ENCODE assay signal across 32 cellular contexts in the genomic region with DNA sequence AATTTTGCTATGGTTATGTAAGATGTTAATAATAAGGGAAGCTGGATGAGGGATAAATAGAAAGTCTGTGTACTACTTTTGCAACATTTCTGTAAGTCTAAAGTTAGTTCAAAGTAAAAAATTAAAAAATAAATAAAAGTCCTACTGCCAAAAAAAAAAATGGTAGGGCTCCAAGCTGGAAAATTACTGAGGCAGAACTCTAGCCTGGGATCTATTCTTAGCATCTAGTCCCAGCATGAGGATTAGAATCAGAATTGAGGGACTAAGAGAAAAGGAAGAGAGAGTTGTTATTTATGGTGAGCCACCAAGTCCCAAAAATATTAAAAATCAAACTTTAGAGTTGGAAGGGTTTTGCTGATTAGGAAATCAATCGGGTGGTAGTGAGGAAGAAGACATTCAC.
A peak's percentile ranks its signal among the peaks of the same experiment; 100 is the strongest.
DNase-seq lines count a peak whose midpoint lies in the region; ATAC-seq, FAIRE-seq and TF ChIP-seq lines count a peak whose summit lies in the region.
"Had no signal": no experiment of that assay in that cellular context is flagged by ENCODE, and none has a peak within 500 bp of the region (broad histone marks: within the 10 kb centered on the region; RNA-seq: fewer than 3 reads in every experiment).

No MANE protein-coding gene starts in this region.

- H3K4me3 ChIP-seq in SK-N-SH (ENCODE audit: low read depth in 2 of 2, low read length in 1 of 2) (no peak overlapping the region), coronary artery (no peak overlapping the region), kidney (ENCODE audit: low read length in 2 of 2) (no peak overlapping the region), urinary bladder (ENCODE audit: low read depth, low read length) (no peak overlapping the region)
- H3K4me3 ChIP-seq: cardiac muscle cell, esophagus squamous epithelium, GM23248, sigmoid colon had no signal

- no peak for TF ChIP-seq EP300 in SK-N-SH (IDR thresholded peaks at IDR 0.05; ENCODE audit: borderline replicate concordance in 1 of 2, low read depth in 1 of 2, low read length in 1 of 2)

- no peaks in the 10 kb centered on the region for H3K9me3 ChIP-seq in SK-N-SH
- no peaks in the 10 kb centered on the region for H3K9me3 ChIP-seq in kidney (ENCODE audit: control insufficient read depth in 1 of 2, low read length in 2 of 2)
- H3K9me3 ChIP-seq: Caco-2, esophagus squamous epithelium, neutrophil, sigmoid colon had no signal

- ATAC-seq in SK-N-SH treated with all-trans-retinoic acid at 6 μM for 48 hours = no peak
- no peak for ATAC-seq in HG03469 (IDR thresholded peaks at IDR 0.05; ENCODE audit: unreplicated experiment)
- ATAC-seq in GM21717 (IDR thresholded peaks at IDR 0.05; ENCODE audit: unreplicated experiment) = no peak
- ATAC-seq: left lobe of liver; naive thymus-derived CD4-positive, alpha-beta T cell; WTC11 had no signal

- H3K79me2 ChIP-seq in SK-N-SH (ENCODE audit: insufficient read depth) = peaks cover 5% of the 10 kb centered on the region

- FAIRE-seq in kidney (lab: Jason Lieb, UNC) = peak; percentile 52

- H3K36me3 ChIP-seq in SK-N-SH (replicated peaks in 1 of 2; ENCODE audit: control insufficient read depth in 1 of 2, insufficient read depth in 2 of 2, low read length in 1 of 2) (peaks cover 50 to 55% of the 10 kb centered on the region in 2 experiments), kidney (ENCODE audit: control insufficient read depth in 1 of 2, insufficient read depth in 2 of 2, low read length in 2 of 2) (no peaks in the 10 kb centered on the region), urinary bladder (ENCODE audit: insufficient read depth) (no peaks in the 10 kb centered on the region)
- H3K36me3 ChIP-seq: sigmoid colon had no signal

- POLR2A ChIA-PET in SK-N-SH (lab: Yijun Ruan, JAX) = no interaction called here

- TF ChIP-seq CTCF in SK-N-SH (IDR thresholded peaks at IDR 0.05) = no peak
- TF ChIP-seq CTCF in coronary artery (IDR thresholded peaks at IDR 0.05) = no peak
- no peak for TF ChIP-seq CTCF in kidney (IDR thresholded peaks at IDR 0.05; ENCODE audit: borderline replicate concordance, extremely low read depth, insufficient read depth)

- no peaks in the 10 kb centered on the region for H3K27me3 ChIP-seq in SK-N-SH (ENCODE audit: insufficient read depth)
- H3K27me3 ChIP-seq: cardiac muscle cell, esophagus squamous epithelium, neutrophil, sigmoid colon had no signal

- no peaks in the 10 kb centered on the region for H3K9me2 ChIP-seq in SK-N-SH

- H3F3A ChIP-seq in SK-N-SH (replicated peaks; ENCODE audit: insufficient read depth) = peaks cover 23% of the 10 kb centered on the region

- no peaks in the 10 kb centered on the region for H4K20me1 ChIP-seq in SK-N-SH (ENCODE audit: insufficient read depth)

- H3K4me2 ChIP-seq in SK-N-SH = no peak overlapping the region

- CTCF ChIA-PET in SK-N-SH (lab: Yijun Ruan, JAX) = interaction anchor here (0.5 to 2.3 kb wide), 3 partner anchors 10 to 253 kb away, joined by 3 to 7 read pairs (median 3); no protein-coding TSS in a partner anchor

- TF ChIP-seq RAD21 in SK-N-SH (IDR thresholded peaks at IDR 0.05; ENCODE audit: low read length) = no peak

- H3K9ac ChIP-seq in SK-N-SH (no peak overlapping the region), kidney (ENCODE audit: low read length in 2 of 2) (no peak overlapping the region)
- H3K9ac ChIP-seq: GM23248 had no signal

- DNase-seq in SK-N-SH (no peak), coronary artery (ENCODE audit: low spot score) (no peak), kidney (no peak), mesenteric fat pad (ENCODE audit: low spot score) (no peak)
- DNase-seq: 8988T; activated CD4-positive, alpha-beta T cell treated with anti-CD3 and anti-CD28 coated beads, Interleukin-2, amount 10 ng/mL, durations not matched to agents 24 days and 14 days; activated CD8-positive, alpha-beta memory T cell treated with anti-CD3 and anti-CD28 coated beads for 24 hours; activated T-cell treated with anti-CD3 and anti-CD28 coated beads for 4 hours; amygdala; Caco-2; dermis blood vessel endothelial cell; DMS79; esophagus squamous epithelium; GDM1; GM23248; midbrain; naive thymus-derived CD4-positive, alpha-beta T cell; NCI-H146; NCI-H446 treated with DMSO at 0.1 percent for 48 hours; NCI-H82; sigmoid colon; stimulated activated CD4-positive, alpha-beta T cell treated with anti-CD3 and anti-CD28 coated beads, Interleukin-4, amount 100 ng/mL, for 24 hours; trophoblast cell had no signal

- H3K4me1 ChIP-seq in SK-N-SH (ENCODE audit: control insufficient read depth in 1 of 2, insufficient read depth in 2 of 2, low read depth in 1 of 2, low read length in 1 of 2) (peaks cover 5 to 11% of the 10 kb centered on the region in 2 experiments; a peak in 2 of 4 replicates), kidney (ENCODE audit: control insufficient read depth in 1 of 2, insufficient read depth in 1 of 2, low read depth in 1 of 2, low read length in 2 of 2) (no peaks in the 10 kb centered on the region), urinary bladder (ENCODE audit: insufficient read depth) (no peaks in the 10 kb centered on the region)
- H3K4me1 ChIP-seq: Caco-2 had no signal

- H3K27ac ChIP-seq in SK-N-SH (ENCODE audit: low read depth in 2 of 2, low read length in 1 of 2) = peak overlapping the region; percentile 17 to 36; a peak in 2 of 4 replicates
- H3K27ac ChIP-seq in coronary artery = peak overlapping the region; percentile 60 to 71
- H3K27ac ChIP-seq in kidney (ENCODE audit: low read depth in 2 of 2, low read length in 2 of 2) = no peak overlapping the region
- H3K27ac ChIP-seq in urinary bladder (ENCODE audit: low read depth) = peak overlapping the region; percentile 18
- H3K27ac ChIP-seq: C4-2B, cardiac muscle cell, GM23248, neutrophil had no signal

- WGBS in SK-N-SH (ENCODE audit: low lambda C conversion rate) = 93% methylated on average over 1 of the region's 1 CpG
- WGBS in urinary bladder = 73% methylated on average over 1 of the region's 1 CpG

- no peak overlapping the region for H2AFZ ChIP-seq in SK-N-SH (ENCODE audit: low read depth)
- H2AFZ ChIP-seq: GM23248 had no signal

- intact Hi-C loops in kidney (cut with DNase I) = no loop called here

TF ChIP-seq in SK-N-SH, 30 proteins besides CTCF, POLR2A, EP300 and RAD21:
- TF ChIP-seq EZH2phosphoT487 (IDR thresholded peaks at IDR 0.05; ENCODE audit: borderline replicate concordance, low read depth) (no peak), RXRA (IDR thresholded peaks at IDR 0.05; ENCODE audit: borderline replicate concordance, low read depth) (no peak), FOXM1 (IDR thresholded peaks at IDR 0.05; ENCODE audit: low read depth) (no peak), MXI1 (IDR thresholded peaks at IDR 0.05; ENCODE audit: low read depth, low read length) (no peak), TCF12 (IDR thresholded peaks at IDR 0.05) (no peak)
- TF ChIP-seq, protein P1, sequence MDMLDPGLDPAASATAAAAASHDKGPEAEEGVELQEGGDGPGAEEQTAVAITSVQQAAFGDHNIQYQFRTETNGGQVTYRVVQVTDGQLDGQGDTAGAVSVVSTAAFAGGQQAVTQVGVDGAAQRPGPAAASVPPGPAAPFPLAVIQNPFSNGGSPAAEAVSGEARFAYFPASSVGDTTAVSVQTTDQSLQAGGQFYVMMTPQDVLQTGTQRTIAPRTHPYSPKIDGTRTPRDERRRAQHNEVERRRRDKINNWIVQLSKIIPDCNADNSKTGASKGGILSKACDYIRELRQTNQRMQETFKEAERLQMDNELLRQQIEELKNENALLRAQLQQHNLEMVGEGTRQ (IDR thresholded peaks at IDR 0.05; ENCODE audit: borderline replicate concordance, low read depth, low read length) = no peak
- TF ChIP-seq, protein P2, sequence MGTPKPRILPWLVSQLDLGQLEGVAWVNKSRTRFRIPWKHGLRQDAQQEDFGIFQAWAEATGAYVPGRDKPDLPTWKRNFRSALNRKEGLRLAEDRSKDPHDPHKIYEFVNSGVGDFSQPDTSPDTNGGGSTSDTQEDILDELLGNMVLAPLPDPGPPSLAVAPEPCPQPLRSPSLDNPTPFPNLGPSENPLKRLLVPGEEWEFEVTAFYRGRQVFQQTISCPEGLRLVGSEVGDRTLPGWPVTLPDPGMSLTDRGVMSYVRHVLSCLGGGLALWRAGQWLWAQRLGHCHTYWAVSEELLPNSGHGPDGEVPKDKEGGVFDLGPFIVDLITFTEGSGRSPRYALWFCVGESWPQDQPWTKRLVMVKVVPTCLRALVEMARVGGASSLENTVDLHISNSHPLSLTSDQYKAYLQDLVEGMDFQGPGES (IDR thresholded peaks at IDR 0.05; ENCODE audit: low read depth, low read length) = no peak
TF ChIP-seq in SK-N-SH: peak in this region for 0.

TF ChIP-seq in SK-N-SH treated with all-trans-retinoic acid at 6 μM for 48 hours, 23 proteins besides CTCF, POLR2A, EP300 and RAD21 (continues in another document):
- no peak for TF ChIP-seq PATZ1 (CRISPR knock-in tag; IDR thresholded peaks at IDR 0.05; ENCODE audit: borderline replicate concordance)
- TF ChIP-seq SNAI2 (CRISPR knock-in tag; IDR thresholded peaks at IDR 0.05) = no peak
- no peak for TF ChIP-seq TCF4 (CRISPR knock-in tag; IDR thresholded peaks at IDR 0.05; ENCODE audit: borderline replicate concordance)
- TF ChIP-seq OSR1 (CRISPR knock-in tag; IDR thresholded peaks at IDR 0.05) = no peak
- TF ChIP-seq CSRNP3 (CRISPR knock-in tag; IDR thresholded peaks at IDR 0.05) = no peak

Comparison
In these comparisons a context has a peak if more than half of its experiments do, and no peak if none do; other contexts are left out.
1. H3K27ac ChIP-seq: peak in SK-N-SH (2 of 2), coronary artery (2 of 2) and urinary bladder (single experiment); none in kidney (0 of 2).